Comparison of ENCODE assay signal across 9 cellular contexts in genomic region chr7:142485617-142486226, GRCh38.
DNase-seq lines count a peak whose midpoint lies in the region; ATAC-seq and TF ChIP-seq lines count a peak whose summit lies in the region.
"Had no signal": no experiment of that assay in that cellular context is flagged by ENCODE, and none has a peak within 500 bp of the region (broad histone marks: within the 10 kb centered on the region; RNA-seq: fewer than 3 reads in every experiment).

No MANE protein-coding gene starts in this region.

- no peak overlapping the region for H3K4me3 ChIP-seq in HEK293 (ENCODE audit: low read depth, low read length)

- no peaks in the 10 kb centered on the region for H3K9me3 Mint-ChIP-seq in activated CD8-positive, alpha-beta T cell treated with anti-CD3 and anti-CD28 coated beads for 36 hours

- H3K4me1 Mint-ChIP-seq in activated CD8-positive, alpha-beta T cell treated with anti-CD3 and anti-CD28 coated beads for 36 hours (ENCODE audit: low read depth): peaks cover 34% of the 10 kb centered on the region

- H3K27me3 Mint-ChIP-seq in activated CD8-positive, alpha-beta T cell treated with anti-CD3 and anti-CD28 coated beads for 36 hours: no peaks in the 10 kb centered on the region

- H3K4me1 ChIP-seq in HEK293 (ENCODE audit: control insufficient read depth, insufficient read depth, low read length): no peaks in the 10 kb centered on the region

- CTCF ChIA-PET in HEK293 (lab: Yijun Ruan, JAX): interaction anchor here (0.6 to 12.2 kb wide), 24 partner anchors 10 to 547 kb away, joined by 3 to 276 read pairs (median 4); no protein-coding TSS in a partner anchor
- CTCF ChIA-PET in activated CD8-positive, alpha-beta T cell treated with anti-CD3 and anti-CD28 coated beads for 36 hours (lab: Charles Lee): interaction anchor here (1.0 to 26.6 kb wide), 9 partner anchors 9 to 333 kb away, joined by 3 to 513 read pairs (median 6); no protein-coding TSS in a partner anchor

- no peaks in the 10 kb centered on the region for H3K36me3 Mint-ChIP-seq in activated CD8-positive, alpha-beta T cell treated with anti-CD3 and anti-CD28 coated beads for 36 hours (ENCODE audit: low read depth)

- H3K27ac Mint-ChIP-seq in activated CD8-positive, alpha-beta T cell treated with anti-CD3 and anti-CD28 coated beads for 36 hours: no peak overlapping the region

- POLR2A ChIA-PET in HEK293 (lab: Yijun Ruan, JAX): no interaction called here
- POLR2A ChIA-PET in activated CD8-positive, alpha-beta T cell treated with anti-CD3 and anti-CD28 coated beads for 36 hours (lab: Charles Lee): no interaction called here

- no peaks in the 10 kb centered on the region for H3K9me3 ChIP-seq in HEK293 (ENCODE audit: control insufficient read depth, insufficient read depth, low read depth, low read length)

- H3K4me3 Mint-ChIP-seq in activated CD8-positive, alpha-beta T cell treated with anti-CD3 and anti-CD28 coated beads for 36 hours: no peak overlapping the region

- no peaks in the 10 kb centered on the region for H3K36me3 ChIP-seq in HEK293 (ENCODE audit: control insufficient read depth in 2 of 2, insufficient read depth in 1 of 2, low read length in 2 of 2)

- ATAC-seq in activated CD8-positive, alpha-beta T cell treated with anti-CD3 and anti-CD28 coated beads for 36 hours: peak; percentile 58
- ATAC-seq in left lobe of liver: peak; percentile 39
- ATAC-seq in HG02623 (IDR thresholded peaks at IDR 0.05; ENCODE audit: unreplicated experiment): no peak

- H3K27ac ChIP-seq in HEK293 (ENCODE audit: extremely low read depth, low read depth, low read length): no peak overlapping the region

- 0 out of 2 replicates have a peak, but pooled peaks have one; percentile 18 for TF ChIP-seq CTCF in HEK293 (tag by site-specific recombination; IDR thresholded peaks at IDR 0.05)
- peak; percentile 34 for TF ChIP-seq CTCF in activated CD8-positive, alpha-beta T cell treated with anti-CD3 and anti-CD28 coated beads for 36 hours (IDR thresholded peaks at IDR 0.05)

- intact Hi-C loops in activated CD8-positive, alpha-beta T cell treated with anti-CD3 and anti-CD28 coated beads for 36 hours (cut with micrococcal nuclease): no loop called here

- DNase-seq in CD1c-positive myeloid dendritic cell (ENCODE audit: extremely low spot score): peak; percentile 23
- peak; percentile 53 for DNase-seq in activated CD8-positive, alpha-beta T cell treated with anti-CD3 and anti-CD28 coated beads for 36 hours
- no peak for DNase-seq in left lobe of liver (ENCODE audit: low spot score)
- DNase-seq in AG08395 (ENCODE audit: low spot score): no peak
- DNase-seq in NCI-H2081 treated with DMSO at 0.1 percent for 48 hours (lab: John Stamatoyannopoulos, UW): no peak
- no peak for DNase-seq in NCI-H146 treated with DMSO at 0.1 percent for 48 hours (lab: John Stamatoyannopoulos, UW; ENCODE audit: unreplicated experiment)
- DNase-seq: NCI-H1694 had no signal

TF ChIP-seq in HEK293, 187 proteins besides CTCF, POLR2A, EP300 and RAD21:
- no peak for TF ChIP-seq OSR2 (tag by site-specific recombination; IDR thresholded peaks at IDR 0.05)
- TF ChIP-seq PATZ1 (tag by site-specific recombination; IDR thresholded peaks at IDR 0.05): no peak
- no peak for TF ChIP-seq REPIN1 (tag by site-specific recombination; IDR thresholded peaks at IDR 0.05; ENCODE audit: low read depth)
- no peak for TF ChIP-seq ZXDB (tag by site-specific recombination; IDR thresholded peaks at IDR 0.05)
- TF ChIP-seq ZNF26 (tag by site-specific recombination; IDR thresholded peaks at IDR 0.05): no peak
- no peak for TF ChIP-seq SP3 (tag by site-specific recombination; IDR thresholded peaks at IDR 0.05)
- TF ChIP-seq ZNF449 (tag by site-specific recombination; IDR thresholded peaks at IDR 0.05): no peak

Comparison
In these comparisons a context has a peak if more than half of its experiments do, and no peak if none do; other contexts are left out.
1. DNase-seq: peak in CD1c-positive myeloid dendritic cell (single experiment) and activated CD8-positive, alpha-beta T cell treated with anti-CD3 and anti-CD28 coated beads for 36 hours (single experiment); none in left lobe of liver (single experiment), AG08395 (single experiment), NCI-H2081 treated with DMSO at 0.1 percent for 48 hours (single experiment) and NCI-H146 treated with DMSO at 0.1 percent for 48 hours (single experiment).